ENCODE assay signal across 13 cellular contexts in the genomic region with DNA sequence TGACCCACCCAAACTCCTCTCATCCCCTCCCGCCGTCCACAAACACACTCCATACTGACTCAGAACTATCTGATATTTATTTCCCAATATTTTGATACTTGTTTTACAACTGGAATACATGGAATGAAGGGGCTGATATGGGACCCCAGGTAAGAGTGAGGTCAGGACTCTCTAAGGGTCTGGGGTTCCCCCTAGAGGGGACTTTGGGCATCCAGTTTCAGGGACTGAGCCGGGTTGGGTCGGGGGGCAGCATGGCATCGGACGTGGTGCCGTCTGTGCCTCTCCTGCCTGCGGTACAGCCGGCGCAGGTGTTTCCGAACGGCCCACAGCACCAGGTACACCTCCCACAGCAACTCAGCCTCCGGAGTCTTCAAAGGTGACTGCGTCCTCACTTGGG. TPM values are rescaled to one million over a fixed set of nuclear protein-coding genes. Genes with fewer than 3 reads are reported as not detected.
"Had no signal": no experiment of that assay in that cellular context is flagged by ENCODE, and none has a peak within 500 bp of the region (broad histone marks: within the 10 kb centered on the region; RNA-seq: fewer than 3 reads in every experiment).

No MANE protein-coding gene starts in this region.

- H3K27me3 ChIP-seq: pancreas, stomach, thyroid gland, vagina had no signal

- DNase-seq: activated CD4-positive, alpha-beta T cell treated with anti-CD3 and anti-CD28 coated beads for 36 hours; activated CD8-positive, alpha-beta memory T cell treated with anti-CD3 and anti-CD28 coated beads, Interleukin-2, amount 50 U/mL, for 4 hours; activated CD8-positive, alpha-beta T cell treated with anti-CD3 and anti-CD28 coated beads for 36 hours; activated naive CD4-positive, alpha-beta T cell; aorta; foreskin melanocyte; head of caudate nucleus; pancreas; stimulated activated CD4-positive, alpha-beta T cell treated with anti-CD3 and anti-CD28 coated beads, Interleukin-4, amount 100 ng/mL, for 4 hours; stomach; thyroid gland had no signal

- H3K4me1 ChIP-seq: pancreas, stomach, thyroid gland, vagina had no signal

- H3K9me3 ChIP-seq: pancreas, stomach, thyroid gland, vagina had no signal

- H3K4me3 ChIP-seq: pancreas, skin epidermis, stomach, thyroid gland, vagina had no signal

- H3K36me3 ChIP-seq: pancreas, thyroid gland, vagina had no signal

- H3K27ac ChIP-seq: pancreas, skin epidermis, stomach, thyroid gland, vagina had no signal

- ATAC-seq: activated CD4-positive, alpha-beta T cell treated with anti-CD3 and anti-CD28 coated beads for 36 hours; activated CD8-positive, alpha-beta T cell treated with anti-CD3 and anti-CD28 coated beads for 36 hours; pancreas had no signal

RNA-seq across cellular contexts. Expression of a gene that starts 7.5 kb away (rescaled TPM):
- total RNA-seq: vagina had no signal
